ENCODE assay signal across 8 cellular contexts in genomic region chr10:89302628-89303027, GRCh38. TPM values are rescaled to one million over a fixed set of nuclear protein-coding genes. Genes with fewer than 3 reads are reported as not detected.
DNase-seq lines count a peak whose midpoint lies in the region; ATAC-seq and TF ChIP-seq lines count a peak whose summit lies in the region.

No MANE protein-coding gene starts in this region.

- 23 to 42% methylated on average over 3 of the region's 3 CpGs for WGBS in heart right ventricle, 2 donors

- peak overlapping the region; percentile 56 for H3K9ac ChIP-seq in HCT116 (ENCODE audit: low read length)

- no peaks in the 10 kb centered on the region for H3K27me3 Mint-ChIP-seq in activated CD4-positive, alpha-beta memory T cell treated with anti-CD3 and anti-CD28 coated beads for 36 hours

- TF ChIP-seq RAD21 in HCT116 (IDR thresholded peaks at IDR 0.05; ENCODE audit: low read depth): no peak

- H3K9me2 ChIP-seq in HCT116 (ENCODE audit: insufficient read depth): no peaks in the 10 kb centered on the region

- POLR2A ChIA-PET in HCT116 (lab: Charles Lee): no interaction called here
- POLR2A ChIA-PET in activated CD4-positive, alpha-beta memory T cell treated with anti-CD3 and anti-CD28 coated beads for 36 hours (lab: Charles Lee): interaction anchor here (1.4 kb wide), 1 partner anchor 30 kb away, joined by 7 read pairs; no protein-coding TSS in a partner anchor

- peaks cover 14% of the 10 kb centered on the region for H3K9me3 Mint-ChIP-seq in activated CD4-positive, alpha-beta memory T cell treated with anti-CD3 and anti-CD28 coated beads for 36 hours
- peaks cover 2% of the 10 kb centered on the region for H3K9me3 Mint-ChIP-seq in stimulated activated effector memory CD8-positive, alpha-beta T cell treated with anti-CD3 and anti-CD28 coated beads, Interleukin-12 subunit alpha, Interleukin-12 subunit beta, amount 100 ng/mL, for 72 hours

- no peak for TF ChIP-seq POLR2A in HCT116 (IDR thresholded peaks at IDR 0.05; ENCODE audit: borderline replicate concordance, extremely low read depth, insufficient read depth, insufficient read length)

- intact Hi-C loops in HCT116 (cut with micrococcal nuclease): loop anchor here (2.0 kb wide), 1 partner anchor 20 kb away; no protein-coding TSS in a partner anchor
- intact Hi-C loops in activated CD4-positive, alpha-beta memory T cell treated with anti-CD3 and anti-CD28 coated beads for 36 hours (cut with micrococcal nuclease): loop anchor here (2.0 kb wide), 1 partner anchor 112 kb away; the partner anchor contains the start of gene IFIT5
- intact Hi-C loops in heart right ventricle (cut with DNase I): no loop called here

- H3K4me3 Mint-ChIP-seq in activated CD4-positive, alpha-beta memory T cell treated with anti-CD3 and anti-CD28 coated beads for 36 hours: peak overlapping the region; percentile 79
- H3K4me3 Mint-ChIP-seq in stimulated activated effector memory CD8-positive, alpha-beta T cell treated with anti-CD3 and anti-CD28 coated beads, Interleukin-12 subunit alpha, Interleukin-12 subunit beta, amount 100 ng/mL, for 72 hours: peak overlapping the region; percentile 68

- no peaks in the 10 kb centered on the region for H3K79me2 ChIP-seq in HCT116 (ENCODE audit: insufficient read depth, low read length)

- CTCF ChIA-PET in HCT116 (lab: Charles Lee): no interaction called here
- CTCF ChIA-PET in activated CD4-positive, alpha-beta memory T cell treated with anti-CD3 and anti-CD28 coated beads for 36 hours (lab: Charles Lee): interaction anchor here (1.9 kb wide), 1 partner anchor 66 kb away, joined by 8 read pairs; no protein-coding TSS in a partner anchor

- H3K27me3 ChIP-seq in HCT116 (ENCODE audit: insufficient read depth, low read length) (no peaks in the 10 kb centered on the region), heart right ventricle (no peaks in the 10 kb centered on the region)

- H3K4me1 ChIP-seq in HCT116 (ENCODE audit: control insufficient read depth in 1 of 2, insufficient read depth in 2 of 2, low read length in 2 of 2) (peaks cover 0 to 17% of the 10 kb centered on the region in 2 experiments; a peak in 2 of 4 replicates), heart right ventricle (peaks cover 0 to 43% (median 28%) of the 10 kb centered on the region in 9 donors)

- H3K36me3 ChIP-seq in HCT116 (ENCODE audit: control insufficient read depth in 1 of 2, insufficient read depth in 2 of 2, low read length in 2 of 2) (no peaks in the 10 kb centered on the region), heart right ventricle (peaks cover 0 to 23% (median 6%) of the 10 kb centered on the region in 9 donors)

- no peak overlapping the region for H3K27ac Mint-ChIP-seq in activated CD4-positive, alpha-beta memory T cell treated with anti-CD3 and anti-CD28 coated beads for 36 hours
- H3K27ac Mint-ChIP-seq in stimulated activated effector memory CD8-positive, alpha-beta T cell treated with anti-CD3 and anti-CD28 coated beads, Interleukin-12 subunit alpha, Interleukin-12 subunit beta, amount 100 ng/mL, for 72 hours: peak overlapping the region; percentile 64

- TF ChIP-seq CTCF in HCT116 (IDR thresholded peaks at IDR 0.05 in 2 of 3, conservative IDR thresholded peaks at IDR 0.05 in 1 of 3; ENCODE audit: borderline replicate concordance in 1 of 3, insufficient read depth in 1 of 3, low read depth in 2 of 3, low read length in 2 of 3) (no peak), heart right ventricle (IDR thresholded peaks at IDR 0.05) (no peak)

- H3K9me3 ChIP-seq in HCT116 (ENCODE audit: control insufficient read depth in 1 of 2, insufficient read depth in 1 of 2, low read depth in 1 of 2, low read length in 2 of 2) (no peaks in the 10 kb centered on the region), heart right ventricle (peaks cover 0 to 12% (median 0%) of the 10 kb centered on the region in 11 donors)

- H4K20me1 ChIP-seq in HCT116 (ENCODE audit: insufficient read depth): no peaks in the 10 kb centered on the region

- peak overlapping the region; percentile 88 for H3K4me2 ChIP-seq in HCT116 (ENCODE audit: low read length)

- H2AFZ ChIP-seq in HCT116 (ENCODE audit: low read depth, low read length, poor library complexity, severe bottlenecking): peak overlapping the region; percentile 92

- DNase-seq in HCT116 (ENCODE audit: low read depth, low spot score) (no peak), heart right ventricle (no peak), cerebellar cortex (ENCODE audit: low spot score) (no peak), ureter (ENCODE audit: low spot score) (no peak)
- DNase-seq in activated CD4-positive, alpha-beta memory T cell treated with anti-CD3 and anti-CD28 coated beads for 36 hours: no peak
- no peak for DNase-seq in stimulated activated effector memory CD8-positive, alpha-beta T cell treated with anti-CD3 and anti-CD28 coated beads, Interleukin-12 subunit alpha, Interleukin-12 subunit beta, amount 100 ng/mL, for 72 hours (ENCODE audit: low spot score in 2 of 2)
- no peak for DNase-seq in stimulated activated CD4-positive, alpha-beta T cell treated with anti-CD3 and anti-CD28 coated beads, Interleukin-12 subunit alpha, Interleukin-12 subunit beta, amount 100 ng/mL, for 4 hours

- no TSS peak for BruUV-seq in HCT116 (replicated peaks; lab: Mats Ljungman, UMichigan)

- RAD21 ChIA-PET in HCT116 (lab: Charles Lee; ENCODE audit: low non-redundant PET in 1 of 2, low total read pairs in 2 of 2, uncharacterized antibody in 2 of 2, unreplicated experiment in 2 of 2): no interaction called here

- H3K4me3 ChIP-seq in HCT116 (replicated peaks in 1 of 2; ENCODE audit: low read depth in 1 of 2, low read length in 2 of 2) (no peak overlapping the region), heart right ventricle (peak overlapping the region in 9 of 10 donors; percentile 30 to 61 (median 59))

- H3K36me3 Mint-ChIP-seq in activated CD4-positive, alpha-beta memory T cell treated with anti-CD3 and anti-CD28 coated beads for 36 hours: peaks cover 17% of the 10 kb centered on the region
- H3K36me3 Mint-ChIP-seq in stimulated activated effector memory CD8-positive, alpha-beta T cell treated with anti-CD3 and anti-CD28 coated beads, Interleukin-12 subunit alpha, Interleukin-12 subunit beta, amount 100 ng/mL, for 72 hours: no peaks in the 10 kb centered on the region

- ATAC-seq in HCT116 (no peak), heart right ventricle (peak in 4 of 8 donors; percentile 46 to 57 (median 52)), GM19395 (IDR thresholded peaks at IDR 0.05; ENCODE audit: unreplicated experiment) (no peak)
- no peak for ATAC-seq in stimulated activated effector memory CD8-positive, alpha-beta T cell treated with anti-CD3 and anti-CD28 coated beads, Interleukin-12 subunit alpha, Interleukin-12 subunit beta, amount 100 ng/mL, for 72 hours

- peaks cover 32% of the 10 kb centered on the region for H3K4me1 Mint-ChIP-seq in activated CD4-positive, alpha-beta memory T cell treated with anti-CD3 and anti-CD28 coated beads for 36 hours (ENCODE audit: low read depth)
- peaks cover 34% of the 10 kb centered on the region for H3K4me1 Mint-ChIP-seq in stimulated activated effector memory CD8-positive, alpha-beta T cell treated with anti-CD3 and anti-CD28 coated beads, Interleukin-12 subunit alpha, Interleukin-12 subunit beta, amount 100 ng/mL, for 72 hours

- H3K27ac ChIP-seq in HCT116 (ENCODE audit: low read depth, low read length) (no peak overlapping the region), heart right ventricle (peak overlapping the region; percentile 57 to 94 (median 86))

TF ChIP-seq in HCT116, 20 proteins besides CTCF, POLR2A, EP300 and RAD21 (continues in another document):
- TF ChIP-seq SP1 (IDR thresholded peaks at IDR 0.05; ENCODE audit: low read depth): no peak
- TF ChIP-seq ZBTB33 (IDR thresholded peaks at IDR 0.05; ENCODE audit: extremely low read depth, insufficient replicate concordance, low read length): no peak
- no peak for TF ChIP-seq POLR2AphosphoS5 (IDR thresholded peaks at IDR 0.05; ENCODE audit: low read depth, low read length)
- TF ChIP-seq ELF1 (IDR thresholded peaks at IDR 0.05; ENCODE audit: borderline replicate concordance, low read depth): no peak
- TF ChIP-seq SIN3A (IDR thresholded peaks at IDR 0.05; ENCODE audit: low read depth): no peak
- TF ChIP-seq EZH2 (IDR thresholded peaks at IDR 0.05): no peak
- no peak for TF ChIP-seq SRF (IDR thresholded peaks at IDR 0.05; ENCODE audit: low read depth)
- no peak for TF ChIP-seq EZH2phosphoT487 (IDR thresholded peaks at IDR 0.05; ENCODE audit: borderline replicate concordance)
- TF ChIP-seq ZFX (IDR thresholded peaks at IDR 0.05): no peak
- no peak for TF ChIP-seq JUND (IDR thresholded peaks at IDR 0.05)

RNA-seq across cellular contexts. Expression of gene IFIT2, which starts 0.8 kb away (rescaled TPM):
- total RNA-seq in HCT116 (2021; ENCODE audit: unreplicated experiment): 1.0 TPM
- polyA plus RNA-seq in HCT116 (2012): 0.61 and 0.66 TPM in 2 replicates
- total RNA-seq in activated CD4-positive, alpha-beta memory T cell treated with anti-CD3 and anti-CD28 coated beads for 36 hours: 10 to 100 TPM; 26.6 to 27.7 TPM
- 10 to 100 TPM in 3 of 10 donors, 1 to 10 TPM in 7; 2.1 to 24.4 (median 6.5) TPM for total RNA-seq in heart right ventricle
- 1 to 10 TPM; 1.8 to 4.6 TPM for polyA plus RNA-seq in heart right ventricle
- 4.0 TPM for total RNA-seq in ureter

RNA-seq across cellular contexts. Expression of gene IFIT3, which starts 25.2 kb away (rescaled TPM):
- 1.1 TPM for total RNA-seq in HCT116 (2021; ENCODE audit: unreplicated experiment)
- 0.77 and 1.1 TPM in 2 replicates for polyA plus RNA-seq in HCT116 (2012)
- 10 to 100 TPM; 14.7 to 15.2 TPM for total RNA-seq in activated CD4-positive, alpha-beta memory T cell treated with anti-CD3 and anti-CD28 coated beads for 36 hours
- 100 to 1,000 TPM in 1 of 10 donors, 10 to 100 TPM in 7, 1 to 10 TPM in 2; 8.0 to 102 (median 13.2) TPM for total RNA-seq in heart right ventricle
- 1 to 10 TPM; 4.7 to 7.9 TPM for polyA plus RNA-seq in heart right ventricle
- 10.2 TPM for total RNA-seq in ureter

RNA-seq across cellular contexts. Expression of gene LIPA, which starts 51.1 kb away (rescaled TPM):
- total RNA-seq in HCT116 (2021; ENCODE audit: unreplicated experiment) (27.1 TPM), heart right ventricle (10 to 100 TPM; 12.4 to 58.5 (median 15.3) TPM), ureter (55.7 TPM)
- 14.7 and 19.1 TPM in 2 replicates for polyA plus RNA-seq in HCT116 (2012)
- total RNA-seq in activated CD4-positive, alpha-beta memory T cell treated with anti-CD3 and anti-CD28 coated beads for 36 hours: 10 to 100 TPM; 22.7 to 23.8 TPM
- 10 to 100 TPM in 1 of 2 donors, 1 to 10 TPM in 1; 7.8 to 17.6 TPM for polyA plus RNA-seq in heart right ventricle

Comparison
In these comparisons a context has a peak if more than half of its experiments do, and no peak if none do; other contexts are left out.
1. H3K4me3 ChIP-seq: peak in heart right ventricle (9 of 10); none in HCT116 (0 of 2).
2. intact Hi-C loops: an anchor here in HCT116 (2.0 kb wide) and activated CD4-positive, alpha-beta memory T cell treated with anti-CD3 and anti-CD28 coated beads for 36 hours (2.0 kb wide); none called in heart right ventricle.